ENCODE assay signal across 1 cellular context in the genomic region with DNA sequence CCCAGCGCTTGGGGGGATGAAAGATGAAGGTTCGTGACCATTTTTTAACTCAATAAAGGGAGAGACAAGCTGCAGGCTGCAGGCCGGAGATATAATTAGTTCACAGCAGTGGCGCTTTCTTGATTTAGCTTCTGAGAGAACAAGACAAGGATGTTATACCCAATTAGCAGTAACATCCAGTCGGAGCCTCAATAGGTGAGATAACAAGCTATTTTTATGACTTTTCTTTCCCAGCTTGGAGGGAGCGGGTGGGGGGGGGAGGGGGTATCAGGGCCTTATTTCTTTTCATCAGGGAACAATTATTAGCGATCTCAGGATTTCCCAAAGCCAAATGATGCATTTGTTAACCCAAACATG.
TF ChIP-seq lines count a peak whose summit lies in the region.

No MANE protein-coding gene starts in this region.

TF ChIP-seq in HepG2, 621 proteins besides CTCF, POLR2A, EP300 and RAD21:
- no peak for TF ChIP-seq ZNF124 (CRISPR knock-in tag; IDR thresholded peaks at IDR 0.05)
- no peak for TF ChIP-seq ATAD3A (CRISPR knock-in tag; IDR thresholded peaks at IDR 0.05)
- TF ChIP-seq HNRNPLL (IDR thresholded peaks at IDR 0.05; ENCODE audit: low read depth, low read length, poor library complexity, severe bottlenecking): no peak
- TF ChIP-seq ZFX (CRISPR knock-in tag; IDR thresholded peaks at IDR 0.05; ENCODE audit: low read depth): no peak
- TF ChIP-seq, protein P1, sequence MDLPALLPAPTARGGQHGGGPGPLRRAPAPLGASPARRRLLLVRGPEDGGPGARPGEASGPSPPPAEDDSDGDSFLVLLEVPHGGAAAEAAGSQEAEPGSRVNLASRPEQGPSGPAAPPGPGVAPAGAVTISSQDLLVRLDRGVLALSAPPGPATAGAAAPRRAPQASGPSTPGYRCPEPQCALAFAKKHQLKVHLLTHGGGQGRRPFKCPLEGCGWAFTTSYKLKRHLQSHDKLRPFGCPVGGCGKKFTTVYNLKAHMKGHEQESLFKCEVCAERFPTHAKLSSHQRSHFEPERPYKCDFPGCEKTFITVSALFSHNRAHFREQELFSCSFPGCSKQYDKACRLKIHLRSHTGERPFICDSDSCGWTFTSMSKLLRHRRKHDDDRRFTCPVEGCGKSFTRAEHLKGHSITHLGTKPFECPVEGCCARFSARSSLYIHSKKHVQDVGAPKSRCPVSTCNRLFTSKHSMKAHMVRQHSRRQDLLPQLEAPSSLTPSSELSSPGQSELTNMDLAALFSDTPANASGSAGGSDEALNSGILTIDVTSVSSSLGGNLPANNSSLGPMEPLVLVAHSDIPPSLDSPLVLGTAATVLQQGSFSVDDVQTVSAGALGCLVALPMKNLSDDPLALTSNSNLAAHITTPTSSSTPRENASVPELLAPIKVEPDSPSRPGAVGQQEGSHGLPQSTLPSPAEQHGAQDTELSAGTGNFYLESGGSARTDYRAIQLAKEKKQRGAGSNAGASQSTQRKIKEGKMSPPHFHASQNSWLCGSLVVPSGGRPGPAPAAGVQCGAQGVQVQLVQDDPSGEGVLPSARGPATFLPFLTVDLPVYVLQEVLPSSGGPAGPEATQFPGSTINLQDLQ (CRISPR knock-in tag; IDR thresholded peaks at IDR 0.05): no peak
- TF ChIP-seq, protein P2, sequence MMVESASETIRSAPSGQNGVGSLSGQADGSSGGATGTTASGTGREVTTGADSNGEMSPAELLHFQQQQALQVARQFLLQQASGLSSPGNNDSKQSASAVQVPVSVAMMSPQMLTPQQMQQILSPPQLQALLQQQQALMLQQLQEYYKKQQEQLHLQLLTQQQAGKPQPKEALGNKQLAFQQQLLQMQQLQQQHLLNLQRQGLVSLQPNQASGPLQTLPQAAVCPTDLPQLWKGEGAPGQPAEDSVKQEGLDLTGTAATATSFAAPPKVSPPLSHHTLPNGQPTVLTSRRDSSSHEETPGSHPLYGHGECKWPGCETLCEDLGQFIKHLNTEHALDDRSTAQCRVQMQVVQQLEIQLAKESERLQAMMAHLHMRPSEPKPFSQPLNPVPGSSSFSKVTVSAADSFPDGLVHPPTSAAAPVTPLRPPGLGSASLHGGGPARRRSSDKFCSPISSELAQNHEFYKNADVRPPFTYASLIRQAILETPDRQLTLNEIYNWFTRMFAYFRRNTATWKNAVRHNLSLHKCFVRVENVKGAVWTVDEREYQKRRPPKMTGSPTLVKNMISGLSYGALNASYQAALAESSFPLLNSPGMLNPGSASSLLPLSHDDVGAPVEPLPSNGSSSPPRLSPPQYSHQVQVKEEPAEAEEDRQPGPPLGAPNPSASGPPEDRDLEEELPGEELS (CRISPR knock-in tag; IDR thresholded peaks at IDR 0.05): no peak
- no peak for TF ChIP-seq SMAD1 (CRISPR knock-in tag; IDR thresholded peaks at IDR 0.05; ENCODE audit: borderline replicate concordance, low read depth)
- TF ChIP-seq CCAR2 (optimal IDR thresholded peaks at IDR 0.05; ENCODE audit: low read depth, low read length): no peak
- TF ChIP-seq, protein P3, sequence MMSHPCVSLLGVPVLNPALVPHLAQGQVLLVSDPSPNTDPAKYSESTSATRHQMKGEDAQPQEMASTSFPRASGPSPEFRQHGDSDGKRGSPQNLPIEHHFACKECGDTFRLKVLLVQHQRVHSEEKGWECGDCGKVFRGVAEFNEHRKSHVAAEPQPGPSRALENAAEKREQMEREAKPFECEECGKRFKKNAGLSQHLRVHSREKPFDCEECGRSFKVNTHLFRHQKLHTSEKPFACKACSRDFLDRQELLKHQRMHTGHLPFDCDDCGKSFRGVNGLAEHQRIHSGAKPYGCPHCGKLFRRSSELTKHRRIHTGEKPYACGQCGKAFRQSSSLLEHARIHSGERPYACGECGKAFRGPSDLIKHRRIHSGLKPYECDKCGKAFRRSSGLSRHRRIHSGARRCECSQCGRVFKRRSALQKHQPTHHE (CRISPR knock-in tag; IDR thresholded peaks at IDR 0.05; ENCODE audit: borderline replicate concordance): no peak
- TF ChIP-seq, protein P4, sequence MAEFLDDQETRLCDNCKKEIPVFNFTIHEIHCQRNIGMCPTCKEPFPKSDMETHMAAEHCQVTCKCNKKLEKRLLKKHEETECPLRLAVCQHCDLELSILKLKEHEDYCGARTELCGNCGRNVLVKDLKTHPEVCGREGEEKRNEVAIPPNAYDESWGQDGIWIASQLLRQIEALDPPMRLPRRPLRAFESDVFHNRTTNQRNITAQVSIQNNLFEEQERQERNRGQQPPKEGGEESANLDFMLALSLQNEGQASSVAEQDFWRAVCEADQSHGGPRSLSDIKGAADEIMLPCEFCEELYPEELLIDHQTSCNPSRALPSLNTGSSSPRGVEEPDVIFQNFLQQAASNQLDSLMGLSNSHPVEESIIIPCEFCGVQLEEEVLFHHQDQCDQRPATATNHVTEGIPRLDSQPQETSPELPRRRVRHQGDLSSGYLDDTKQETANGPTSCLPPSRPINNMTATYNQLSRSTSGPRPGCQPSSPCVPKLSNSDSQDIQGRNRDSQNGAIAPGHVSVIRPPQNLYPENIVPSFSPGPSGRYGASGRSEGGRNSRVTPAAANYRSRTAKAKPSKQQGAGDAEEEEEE (CRISPR knock-in tag; IDR thresholded peaks at IDR 0.05; ENCODE audit: borderline replicate concordance): no peak
- no peak for TF ChIP-seq CHCHD3 (CRISPR knock-in tag; IDR thresholded peaks at IDR 0.05)
- TF ChIP-seq, protein P5, sequence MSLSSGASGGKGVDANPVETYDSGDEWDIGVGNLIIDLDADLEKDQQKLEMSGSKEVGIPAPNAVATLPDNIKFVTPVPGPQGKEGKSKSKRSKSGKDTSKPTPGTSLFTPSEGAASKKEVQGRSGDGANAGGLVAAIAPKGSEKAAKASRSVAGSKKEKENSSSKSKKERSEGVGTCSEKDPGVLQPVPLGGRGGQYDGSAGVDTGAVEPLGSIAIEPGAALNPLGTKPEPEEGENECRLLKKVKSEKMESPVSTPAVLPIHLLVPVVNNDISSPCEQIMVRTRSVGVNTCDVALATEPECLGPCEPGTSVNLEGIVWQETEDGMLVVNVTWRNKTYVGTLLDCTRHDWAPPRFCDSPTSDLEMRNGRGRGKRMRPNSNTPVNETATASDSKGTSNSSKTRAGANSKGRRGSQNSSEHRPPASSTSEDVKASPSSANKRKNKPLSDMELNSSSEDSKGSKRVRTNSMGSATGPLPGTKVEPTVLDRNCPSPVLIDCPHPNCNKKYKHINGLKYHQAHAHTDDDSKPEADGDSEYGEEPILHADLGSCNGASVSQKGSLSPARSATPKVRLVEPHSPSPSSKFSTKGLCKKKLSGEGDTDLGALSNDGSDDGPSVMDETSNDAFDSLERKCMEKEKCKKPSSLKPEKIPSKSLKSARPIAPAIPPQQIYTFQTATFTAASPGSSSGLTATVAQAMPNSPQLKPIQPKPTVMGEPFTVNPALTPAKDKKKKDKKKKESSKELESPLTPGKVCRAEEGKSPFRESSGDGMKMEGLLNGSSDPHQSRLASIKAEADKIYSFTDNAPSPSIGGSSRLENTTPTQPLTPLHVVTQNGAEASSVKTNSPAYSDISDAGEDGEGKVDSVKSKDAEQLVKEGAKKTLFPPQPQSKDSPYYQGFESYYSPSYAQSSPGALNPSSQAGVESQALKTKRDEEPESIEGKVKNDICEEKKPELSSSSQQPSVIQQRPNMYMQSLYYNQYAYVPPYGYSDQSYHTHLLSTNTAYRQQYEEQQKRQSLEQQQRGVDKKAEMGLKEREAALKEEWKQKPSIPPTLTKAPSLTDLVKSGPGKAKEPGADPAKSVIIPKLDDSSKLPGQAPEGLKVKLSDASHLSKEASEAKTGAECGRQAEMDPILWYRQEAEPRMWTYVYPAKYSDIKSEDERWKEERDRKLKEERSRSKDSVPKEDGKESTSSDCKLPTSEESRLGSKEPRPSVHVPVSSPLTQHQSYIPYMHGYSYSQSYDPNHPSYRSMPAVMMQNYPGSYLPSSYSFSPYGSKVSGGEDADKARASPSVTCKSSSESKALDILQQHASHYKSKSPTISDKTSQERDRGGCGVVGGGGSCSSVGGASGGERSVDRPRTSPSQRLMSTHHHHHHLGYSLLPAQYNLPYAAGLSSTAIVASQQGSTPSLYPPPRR (CRISPR knock-in tag; IDR thresholded peaks at IDR 0.05; ENCODE audit: borderline replicate concordance): no peak
- TF ChIP-seq RFXANK (CRISPR knock-in tag; IDR thresholded peaks at IDR 0.05): no peak
- TF ChIP-seq, protein P6, sequence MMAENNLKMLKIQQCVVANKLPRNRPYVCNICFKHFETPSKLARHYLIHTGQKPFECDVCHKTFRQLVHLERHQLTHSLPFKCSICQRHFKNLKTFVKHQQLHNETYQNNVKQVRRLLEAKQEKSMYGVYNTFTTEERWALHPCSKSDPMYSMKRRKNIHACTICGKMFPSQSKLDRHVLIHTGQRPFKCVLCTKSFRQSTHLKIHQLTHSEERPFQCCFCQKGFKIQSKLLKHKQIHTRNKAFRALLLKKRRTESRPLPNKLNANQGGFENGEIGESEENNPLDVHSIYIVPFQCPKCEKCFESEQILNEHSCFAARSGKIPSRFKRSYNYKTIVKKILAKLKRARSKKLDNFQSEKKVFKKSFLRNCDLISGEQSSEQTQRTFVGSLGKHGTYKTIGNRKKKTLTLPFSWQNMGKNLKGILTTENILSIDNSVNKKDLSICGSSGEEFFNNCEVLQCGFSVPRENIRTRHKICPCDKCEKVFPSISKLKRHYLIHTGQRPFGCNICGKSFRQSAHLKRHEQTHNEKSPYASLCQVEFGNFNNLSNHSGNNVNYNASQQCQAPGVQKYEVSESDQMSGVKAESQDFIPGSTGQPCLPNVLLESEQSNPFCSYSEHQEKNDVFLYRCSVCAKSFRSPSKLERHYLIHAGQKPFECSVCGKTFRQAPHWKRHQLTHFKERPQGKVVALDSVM (CRISPR knock-in tag; IDR thresholded peaks at IDR 0.05): no peak
- TF ChIP-seq MXI1 (IDR thresholded peaks at IDR 0.05; ENCODE audit: borderline replicate concordance, low read depth, low read length): no peak
- no peak for TF ChIP-seq HNRNPH1 (optimal IDR thresholded peaks at IDR 0.05; ENCODE audit: low read depth, low read length)
- no peak for TF ChIP-seq NFYC (CRISPR knock-in tag; IDR thresholded peaks at IDR 0.05)
